8 cellular contexts compared by ENCODE assay signal in genomic region chr3:49358217-49358883, GRCh38. TPM values are rescaled to one million over a fixed set of nuclear protein-coding genes. Genes with fewer than 3 reads are reported as not detected.
DNase-seq lines count a peak whose midpoint lies in the region; ATAC-seq and TF ChIP-seq lines count a peak whose summit lies in the region.

Gene GPX1, minus strand, starts transcription at chr3:49358353. Its CDS starts 75 bp downstream, at chr3:49358278.

- peak; percentile 84 for ATAC-seq in HG03045 (IDR thresholded peaks at IDR 0.05; ENCODE audit: unreplicated experiment)
- ATAC-seq in gastrocnemius medialis, result peak; percentile 84 to 89

- H3K27me3 ChIP-seq in brain microvascular endothelial cell (replicated peaks) (no peaks in the 10 kb centered on the region), iPS DF 6.9 (ENCODE audit: control insufficient read depth, insufficient read depth, low read length) (no peaks in the 10 kb centered on the region), gastrocnemius medialis (no peaks in the 10 kb centered on the region)

- H3K9me3 ChIP-seq in iPS DF 6.9 (ENCODE audit: control insufficient read depth, insufficient read depth, low read length), result no peaks in the 10 kb centered on the region
- no peaks in the 10 kb centered on the region for H3K9me3 ChIP-seq in gastrocnemius medialis

- intact Hi-C loops in gastrocnemius medialis (cut with DNase I; ENCODE audit: low total_unique reads), result loop anchor here (1.0 to 2.0 kb wide), 3 partner anchors 18 to 192 kb away; partner anchors contain the start of genes CCDC71, RHOA and USP4

- TF ChIP-seq CTCF in brain microvascular endothelial cell (IDR thresholded peaks at IDR 0.05; ENCODE audit: low read depth, low read length, missing control alignments), result no peak
- TF ChIP-seq CTCF in gastrocnemius medialis (IDR thresholded peaks at IDR 0.05 in 4 of 5, conservative IDR thresholded peaks at IDR 0.05 in 1 of 5), result no peak

- H3K27ac ChIP-seq in brain microvascular endothelial cell (peak within 1 kb of the TSS; percentile 88), iPS DF 6.9 (ENCODE audit: low read length) (peak within 1 kb of the TSS; percentile 28), gastrocnemius medialis (peak within 1 kb of the TSS; percentile 85 to 91 (median 86))

- no CpG with 5 or more reads among the region's 46 CpGs for WGBS in iPS DF 6.9 (ENCODE audit: insufficient coverage, insufficient read length)

- H3K4me3 ChIP-seq in brain microvascular endothelial cell (ENCODE audit: low read depth, low read length) (peak within 1 kb of the TSS; percentile 61), iPS DF 6.9 (ENCODE audit: low read length) (peak within 1 kb of the TSS; percentile 80), gastrocnemius medialis (peak within 1 kb of the TSS; percentile 73 to 77 (median 73))

- H3K36me3 ChIP-seq in brain microvascular endothelial cell (replicated peaks) (peaks cover 62% of the 10 kb centered on the region), iPS DF 6.9 (ENCODE audit: control insufficient read depth, insufficient read depth, low read length) (peaks cover 12% of the 10 kb centered on the region; the same call in 1 of the 2 replicates), gastrocnemius medialis (peaks cover 0 to 51% of the 10 kb centered on the region in 2 donors)

- in situ Hi-C loops in brain microvascular endothelial cell (cut with HindIII; ENCODE audit: low pct_ligation_motif_present, low sequenced_read_pairs), result no loop called here
- in situ Hi-C loops in gastrocnemius medialis (cut with MboI; ENCODE audit: low sequenced_read_pairs in 4 of 4), result no loop called here

- H3K4me1 ChIP-seq in iPS DF 6.9 (ENCODE audit: control insufficient read depth, insufficient read depth, low read length) (peaks cover 3% of the 10 kb centered on the region; the same call in 1 of the 2 replicates), gastrocnemius medialis (peaks cover 14 to 16% of the 10 kb centered on the region in 2 donors)

- peak; percentile 69 for DNase-seq in NK-92 treated with Interleukin-12 subunit alpha and Interleukin-12 subunit beta, amount 100 ng/mL, for 24 hours (lab: John Stamatoyannopoulos, UW)
- DNase-seq in NK-92 (lab: John Stamatoyannopoulos, UW; ENCODE audit: unreplicated experiment) (no peak), NCI-H2107 treated with DMSO at 0.1 percent for 48 hours (lab: John Stamatoyannopoulos, UW; ENCODE audit: unreplicated experiment) (peak; percentile 55), UCSD-AML1 (lab: John Stamatoyannopoulos, UW; ENCODE audit: unreplicated experiment) (peak; percentile 98), brain microvascular endothelial cell (peak; percentile 87), iPS DF 6.9 (ENCODE audit: low read depth, low spot score) (peak; percentile 82), gastrocnemius medialis (peak; percentile 85 to 93)

- peak; percentile 84 to 93 for TF ChIP-seq POLR2A in gastrocnemius medialis (IDR thresholded peaks at IDR 0.05)

RNA-seq across cellular contexts. Expression of gene GPX1, which starts in this region (rescaled TPM):
- 100 to 1,000 TPM in 3 of 4 donors, 10 to 100 TPM in 1; 75.2 to 157 (median 123) TPM for total RNA-seq in gastrocnemius medialis

Comparison
In these comparisons a context has a peak if more than half of its experiments do, and no peak if none do; other contexts are left out.
1. H3K27ac ChIP-seq: peak in every context shown above with its lines; median percentile 88 in brain microvascular endothelial cell; 86 in gastrocnemius medialis; 28 in iPS DF 6.9.